ENCODE assay signal across 1 cellular context in the genomic region with DNA sequence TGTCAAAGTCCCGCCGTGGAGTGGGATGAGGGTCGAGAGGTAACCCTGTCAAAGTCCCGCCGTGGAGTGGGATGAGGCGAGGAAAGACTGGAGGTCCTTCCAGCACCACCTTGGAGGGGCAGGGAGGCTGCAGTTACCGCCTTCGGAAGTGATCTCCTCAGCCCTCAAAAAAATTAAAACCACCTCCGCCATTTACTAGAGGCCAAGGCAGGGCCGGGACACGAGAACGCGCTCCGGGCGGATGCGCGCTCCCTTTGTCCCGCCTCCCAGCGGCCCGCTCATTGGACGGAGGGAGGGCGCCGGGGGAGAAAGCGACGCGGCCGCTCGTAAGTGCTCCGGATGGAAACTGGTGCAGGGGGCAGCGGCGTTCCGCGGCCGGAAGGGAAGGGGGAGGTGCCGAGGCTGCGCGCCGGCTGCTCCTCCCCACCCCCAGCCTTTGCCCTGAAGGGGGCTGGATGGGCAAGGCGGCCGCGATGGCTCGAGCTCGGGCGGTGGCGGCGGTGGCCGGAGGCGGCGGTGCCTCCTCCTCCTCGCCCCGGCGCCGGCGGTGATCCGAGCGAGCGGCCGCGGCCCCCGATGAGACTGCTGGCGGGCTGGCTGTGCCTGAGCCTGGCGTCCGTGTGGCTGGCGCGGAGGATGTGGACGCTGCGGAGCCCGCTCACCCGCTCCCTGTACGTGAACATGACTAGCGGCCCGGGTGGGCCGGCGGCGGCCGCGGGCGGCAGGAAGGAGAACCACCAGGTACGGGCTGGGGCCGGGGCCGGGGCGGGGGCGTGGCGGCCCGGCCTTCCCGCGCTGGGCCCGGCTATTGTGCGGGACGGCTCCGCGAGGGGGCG.
A peak's percentile ranks its signal among the peaks of the same experiment; 100 is the strongest.
TF ChIP-seq lines count a peak whose summit lies in the region.

A gene (plus strand): TSS at position 420 of the 836 bp plus-strand sequence. CDS start 157 bp downstream, at position 577.

TF ChIP-seq in K562, 482 proteins besides CTCF, POLR2A, EP300 and RAD21 (continued from another document and continues in another):
- TF ChIP-seq, protein P1, sequence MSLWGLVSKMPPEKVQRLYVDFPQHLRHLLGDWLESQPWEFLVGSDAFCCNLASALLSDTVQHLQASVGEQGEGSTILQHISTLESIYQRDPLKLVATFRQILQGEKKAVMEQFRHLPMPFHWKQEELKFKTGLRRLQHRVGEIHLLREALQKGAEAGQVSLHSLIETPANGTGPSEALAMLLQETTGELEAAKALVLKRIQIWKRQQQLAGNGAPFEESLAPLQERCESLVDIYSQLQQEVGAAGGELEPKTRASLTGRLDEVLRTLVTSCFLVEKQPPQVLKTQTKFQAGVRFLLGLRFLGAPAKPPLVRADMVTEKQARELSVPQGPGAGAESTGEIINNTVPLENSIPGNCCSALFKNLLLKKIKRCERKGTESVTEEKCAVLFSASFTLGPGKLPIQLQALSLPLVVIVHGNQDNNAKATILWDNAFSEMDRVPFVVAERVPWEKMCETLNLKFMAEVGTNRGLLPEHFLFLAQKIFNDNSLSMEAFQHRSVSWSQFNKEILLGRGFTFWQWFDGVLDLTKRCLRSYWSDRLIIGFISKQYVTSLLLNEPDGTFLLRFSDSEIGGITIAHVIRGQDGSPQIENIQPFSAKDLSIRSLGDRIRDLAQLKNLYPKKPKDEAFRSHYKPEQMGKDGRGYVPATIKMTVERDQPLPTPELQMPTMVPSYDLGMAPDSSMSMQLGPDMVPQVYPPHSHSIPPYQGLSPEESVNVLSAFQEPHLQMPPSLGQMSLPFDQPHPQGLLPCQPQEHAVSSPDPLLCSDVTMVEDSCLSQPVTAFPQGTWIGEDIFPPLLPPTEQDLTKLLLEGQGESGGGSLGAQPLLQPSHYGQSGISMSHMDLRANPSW (CRISPR knock-in tag; IDR thresholded peaks at IDR 0.05) = no peak
- TF ChIP-seq, protein P2, sequence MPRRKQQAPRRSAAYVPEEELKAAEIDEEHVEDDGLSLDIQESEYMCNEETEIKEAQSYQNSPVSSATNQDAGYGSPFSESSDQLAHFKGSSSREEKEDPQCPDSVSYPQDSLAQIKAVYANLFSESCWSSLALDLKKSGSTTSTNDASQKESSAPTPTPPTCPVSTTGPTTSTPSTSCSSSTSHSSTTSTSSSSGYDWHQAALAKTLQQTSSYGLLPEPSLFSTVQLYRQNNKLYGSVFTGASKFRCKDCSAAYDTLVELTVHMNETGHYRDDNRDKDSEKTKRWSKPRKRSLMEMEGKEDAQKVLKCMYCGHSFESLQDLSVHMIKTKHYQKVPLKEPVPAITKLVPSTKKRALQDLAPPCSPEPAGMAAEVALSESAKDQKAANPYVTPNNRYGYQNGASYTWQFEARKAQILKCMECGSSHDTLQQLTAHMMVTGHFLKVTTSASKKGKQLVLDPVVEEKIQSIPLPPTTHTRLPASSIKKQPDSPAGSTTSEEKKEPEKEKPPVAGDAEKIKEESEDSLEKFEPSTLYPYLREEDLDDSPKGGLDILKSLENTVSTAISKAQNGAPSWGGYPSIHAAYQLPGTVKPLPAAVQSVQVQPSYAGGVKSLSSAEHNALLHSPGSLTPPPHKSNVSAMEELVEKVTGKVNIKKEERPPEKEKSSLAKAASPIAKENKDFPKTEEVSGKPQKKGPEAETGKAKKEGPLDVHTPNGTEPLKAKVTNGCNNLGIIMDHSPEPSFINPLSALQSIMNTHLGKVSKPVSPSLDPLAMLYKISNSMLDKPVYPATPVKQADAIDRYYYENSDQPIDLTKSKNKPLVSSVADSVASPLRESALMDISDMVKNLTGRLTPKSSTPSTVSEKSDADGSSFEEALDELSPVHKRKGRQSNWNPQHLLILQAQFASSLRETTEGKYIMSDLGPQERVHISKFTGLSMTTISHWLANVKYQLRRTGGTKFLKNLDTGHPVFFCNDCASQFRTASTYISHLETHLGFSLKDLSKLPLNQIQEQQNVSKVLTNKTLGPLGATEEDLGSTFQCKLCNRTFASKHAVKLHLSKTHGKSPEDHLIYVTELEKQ (CRISPR knock-in tag; IDR thresholded peaks at IDR 0.05) = no peak
- no peak for TF ChIP-seq ETS2 (tag; IDR thresholded peaks at IDR 0.05; ENCODE audit: borderline replicate concordance, poor library complexity, severe bottlenecking)
- TF ChIP-seq ZFP36 (IDR thresholded peaks at IDR 0.05; ENCODE audit: low read depth, low read length, partially characterized antibody) = no peak
- no peak for TF ChIP-seq ZKSCAN3 (CRISPR knock-in tag; IDR thresholded peaks at IDR 0.05)
- TF ChIP-seq HMG20A (CRISPR knock-in tag; conservative IDR thresholded peaks at IDR 0.05) = no peak
- TF ChIP-seq FOS (IDR thresholded peaks at IDR 0.05; ENCODE audit: extremely low read depth, insufficient read length) = no peak
- TF ChIP-seq CBX8 (IDR thresholded peaks at IDR 0.05; ENCODE audit: borderline replicate concordance, extremely low read depth, low read depth, low read length, poor library complexity, severe bottlenecking) = no peak
- no peak for TF ChIP-seq FOXJ3 (CRISPR knock-in tag; IDR thresholded peaks at IDR 0.05)
- no peak for TF ChIP-seq ERF (CRISPR knock-in tag; IDR thresholded peaks at IDR 0.05)
- TF ChIP-seq MTA3 (IDR thresholded peaks at IDR 0.05; ENCODE audit: borderline replicate concordance) = peak; percentile 88
- peak; percentile 95 for TF ChIP-seq TAF1 (IDR thresholded peaks at IDR 0.05; ENCODE audit: control insufficient read depth, extremely low read depth, insufficient read depth, low read length, severe bottlenecking)
- TF ChIP-seq CBFB (CRISPR knock-in tag; IDR thresholded peaks at IDR 0.05) = no peak
- TF ChIP-seq, protein P3, sequence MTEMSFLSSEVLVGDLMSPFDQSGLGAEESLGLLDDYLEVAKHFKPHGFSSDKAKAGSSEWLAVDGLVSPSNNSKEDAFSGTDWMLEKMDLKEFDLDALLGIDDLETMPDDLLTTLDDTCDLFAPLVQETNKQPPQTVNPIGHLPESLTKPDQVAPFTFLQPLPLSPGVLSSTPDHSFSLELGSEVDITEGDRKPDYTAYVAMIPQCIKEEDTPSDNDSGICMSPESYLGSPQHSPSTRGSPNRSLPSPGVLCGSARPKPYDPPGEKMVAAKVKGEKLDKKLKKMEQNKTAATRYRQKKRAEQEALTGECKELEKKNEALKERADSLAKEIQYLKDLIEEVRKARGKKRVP (CRISPR knock-in tag; IDR thresholded peaks at IDR 0.05) = no peak
- no peak for TF ChIP-seq SRSF3 (IDR thresholded peaks at IDR 0.05; ENCODE audit: insufficient read depth, low read length)
- no peak for TF ChIP-seq HMG20B (CRISPR knock-in tag; IDR thresholded peaks at IDR 0.05)
- TF ChIP-seq ZNF507 (tag; conservative IDR thresholded peaks at IDR 0.05) = no peak
- no peak for TF ChIP-seq FOXK1 (CRISPR knock-in tag; IDR thresholded peaks at IDR 0.05; ENCODE audit: borderline replicate concordance)
- TF ChIP-seq RHOXF2B (CRISPR knock-in tag; conservative IDR thresholded peaks at IDR 0.05) = 0 out of 2 replicates have a peak, but pooled peaks have one; percentile 44
- TF ChIP-seq, protein P4, sequence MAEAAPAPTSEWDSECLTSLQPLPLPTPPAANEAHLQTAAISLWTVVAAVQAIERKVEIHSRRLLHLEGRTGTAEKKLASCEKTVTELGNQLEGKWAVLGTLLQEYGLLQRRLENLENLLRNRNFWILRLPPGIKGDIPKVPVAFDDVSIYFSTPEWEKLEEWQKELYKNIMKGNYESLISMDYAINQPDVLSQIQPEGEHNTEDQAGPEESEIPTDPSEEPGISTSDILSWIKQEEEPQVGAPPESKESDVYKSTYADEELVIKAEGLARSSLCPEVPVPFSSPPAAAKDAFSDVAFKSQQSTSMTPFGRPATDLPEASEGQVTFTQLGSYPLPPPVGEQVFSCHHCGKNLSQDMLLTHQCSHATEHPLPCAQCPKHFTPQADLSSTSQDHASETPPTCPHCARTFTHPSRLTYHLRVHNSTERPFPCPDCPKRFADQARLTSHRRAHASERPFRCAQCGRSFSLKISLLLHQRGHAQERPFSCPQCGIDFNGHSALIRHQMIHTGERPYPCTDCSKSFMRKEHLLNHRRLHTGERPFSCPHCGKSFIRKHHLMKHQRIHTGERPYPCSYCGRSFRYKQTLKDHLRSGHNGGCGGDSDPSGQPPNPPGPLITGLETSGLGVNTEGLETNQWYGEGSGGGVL (CRISPR knock-in tag; IDR thresholded peaks at IDR 0.05) = no peak
- no peak for TF ChIP-seq SAFB2 (IDR thresholded peaks at IDR 0.05; ENCODE audit: borderline replicate concordance, low read depth, low read length, severe bottlenecking)
- no peak for TF ChIP-seq CBFA2T2 (conservative IDR thresholded peaks at IDR 0.05)
- no peak for TF ChIP-seq MEF2A (IDR thresholded peaks at IDR 0.05; ENCODE audit: control insufficient read depth, low read depth, low read length)
- TF ChIP-seq, protein P5, sequence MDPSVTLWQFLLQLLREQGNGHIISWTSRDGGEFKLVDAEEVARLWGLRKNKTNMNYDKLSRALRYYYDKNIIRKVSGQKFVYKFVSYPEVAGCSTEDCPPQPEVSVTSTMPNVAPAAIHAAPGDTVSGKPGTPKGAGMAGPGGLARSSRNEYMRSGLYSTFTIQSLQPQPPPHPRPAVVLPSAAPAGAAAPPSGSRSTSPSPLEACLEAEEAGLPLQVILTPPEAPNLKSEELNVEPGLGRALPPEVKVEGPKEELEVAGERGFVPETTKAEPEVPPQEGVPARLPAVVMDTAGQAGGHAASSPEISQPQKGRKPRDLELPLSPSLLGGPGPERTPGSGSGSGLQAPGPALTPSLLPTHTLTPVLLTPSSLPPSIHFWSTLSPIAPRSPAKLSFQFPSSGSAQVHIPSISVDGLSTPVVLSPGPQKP (CRISPR knock-in tag; IDR thresholded peaks at IDR 0.05) = no peak
- no peak for TF ChIP-seq ZNF57 (CRISPR knock-in tag; IDR thresholded peaks at IDR 0.05)
- TF ChIP-seq, protein P6, sequence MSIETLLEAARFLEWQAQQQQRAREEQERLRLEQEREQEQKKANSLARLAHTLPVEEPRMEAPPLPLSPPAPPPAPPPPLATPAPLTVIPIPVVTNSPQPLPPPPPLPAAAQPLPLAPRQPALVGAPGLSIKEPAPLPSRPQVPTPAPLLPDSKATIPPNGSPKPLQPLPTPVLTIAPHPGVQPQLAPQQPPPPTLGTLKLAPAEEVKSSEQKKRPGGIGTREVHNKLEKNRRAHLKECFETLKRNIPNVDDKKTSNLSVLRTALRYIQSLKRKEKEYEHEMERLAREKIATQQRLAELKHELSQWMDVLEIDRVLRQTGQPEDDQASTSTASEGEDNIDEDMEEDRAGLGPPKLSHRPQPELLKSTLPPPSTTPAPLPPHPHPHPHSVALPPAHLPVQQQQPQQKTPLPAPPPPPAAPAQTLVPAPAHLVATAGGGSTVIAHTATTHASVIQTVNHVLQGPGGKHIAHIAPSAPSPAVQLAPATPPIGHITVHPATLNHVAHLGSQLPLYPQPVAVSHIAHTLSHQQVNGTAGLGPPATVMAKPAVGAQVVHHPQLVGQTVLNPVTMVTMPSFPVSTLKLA (conservative IDR thresholded peaks at IDR 0.05) = peak; percentile 62 to 74
- peak; percentile 73 for TF ChIP-seq ATF1 (CRISPR knock-in tag; IDR thresholded peaks at IDR 0.05)
- TF ChIP-seq ATF1 (tag; IDR thresholded peaks at IDR 0.05) = peak; percentile 90
- peak; percentile 92 for TF ChIP-seq ETV5 (CRISPR knock-in tag; IDR thresholded peaks at IDR 0.05; ENCODE audit: low read depth)
- peak; percentile 30 for TF ChIP-seq NFYB (IDR thresholded peaks at IDR 0.05; ENCODE audit: extremely low read depth, insufficient read length)
- TF ChIP-seq GTF2F1 (IDR thresholded peaks at IDR 0.05; ENCODE audit: low read depth, low read length) = peak; percentile 49; the same call in 1 of the 2 replicates
- TF ChIP-seq, protein P7, sequence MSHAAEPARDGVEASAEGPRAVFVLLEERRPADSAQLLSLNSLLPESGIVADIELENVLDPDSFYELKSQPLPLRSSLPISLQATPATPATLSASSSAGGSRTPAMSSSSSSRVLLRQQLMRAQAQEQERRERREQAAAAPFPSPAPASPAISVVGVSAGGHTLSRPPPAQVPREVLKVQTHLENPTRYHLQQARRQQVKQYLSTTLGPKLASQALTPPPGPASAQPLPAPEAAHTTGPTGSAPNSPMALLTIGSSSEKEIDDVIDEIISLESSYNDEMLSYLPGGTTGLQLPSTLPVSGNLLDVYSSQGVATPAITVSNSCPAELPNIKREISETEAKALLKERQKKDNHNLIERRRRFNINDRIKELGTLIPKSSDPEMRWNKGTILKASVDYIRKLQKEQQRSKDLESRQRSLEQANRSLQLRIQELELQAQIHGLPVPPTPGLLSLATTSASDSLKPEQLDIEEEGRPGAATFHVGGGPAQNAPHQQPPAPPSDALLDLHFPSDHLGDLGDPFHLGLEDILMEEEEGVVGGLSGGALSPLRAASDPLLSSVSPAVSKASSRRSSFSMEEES (CRISPR knock-in tag; IDR thresholded peaks at IDR 0.05) = no peak
- TF ChIP-seq, protein P8, sequence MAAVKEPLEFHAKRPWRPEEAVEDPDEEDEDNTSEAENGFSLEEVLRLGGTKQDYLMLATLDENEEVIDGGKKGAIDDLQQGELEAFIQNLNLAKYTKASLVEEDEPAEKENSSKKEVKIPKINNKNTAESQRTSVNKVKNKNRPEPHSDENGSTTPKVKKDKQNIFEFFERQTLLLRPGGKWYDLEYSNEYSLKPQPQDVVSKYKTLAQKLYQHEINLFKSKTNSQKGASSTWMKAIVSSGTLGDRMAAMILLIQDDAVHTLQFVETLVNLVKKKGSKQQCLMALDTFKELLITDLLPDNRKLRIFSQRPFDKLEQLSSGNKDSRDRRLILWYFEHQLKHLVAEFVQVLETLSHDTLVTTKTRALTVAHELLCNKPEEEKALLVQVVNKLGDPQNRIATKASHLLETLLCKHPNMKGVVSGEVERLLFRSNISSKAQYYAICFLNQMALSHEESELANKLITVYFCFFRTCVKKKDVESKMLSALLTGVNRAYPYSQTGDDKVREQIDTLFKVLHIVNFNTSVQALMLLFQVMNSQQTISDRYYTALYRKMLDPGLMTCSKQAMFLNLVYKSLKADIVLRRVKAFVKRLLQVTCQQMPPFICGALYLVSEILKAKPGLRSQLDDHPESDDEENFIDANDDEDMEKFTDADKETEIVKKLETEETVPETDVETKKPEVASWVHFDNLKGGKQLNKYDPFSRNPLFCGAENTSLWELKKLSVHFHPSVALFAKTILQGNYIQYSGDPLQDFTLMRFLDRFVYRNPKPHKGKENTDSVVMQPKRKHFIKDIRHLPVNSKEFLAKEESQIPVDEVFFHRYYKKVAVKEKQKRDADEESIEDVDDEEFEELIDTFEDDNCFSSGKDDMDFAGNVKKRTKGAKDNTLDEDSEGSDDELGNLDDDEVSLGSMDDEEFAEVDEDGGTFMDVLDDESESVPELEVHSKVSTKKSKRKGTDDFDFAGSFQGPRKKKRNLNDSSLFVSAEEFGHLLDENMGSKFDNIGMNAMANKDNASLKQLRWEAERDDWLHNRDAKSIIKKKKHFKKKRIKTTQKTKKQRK (IDR thresholded peaks at IDR 0.05; ENCODE audit: borderline replicate concordance, low read depth, low read length) = no peak
- no peak for TF ChIP-seq SRSF7 (optimal IDR thresholded peaks at IDR 0.05; ENCODE audit: low read depth, low read length)
- TF ChIP-seq BCOR (IDR thresholded peaks at IDR 0.05) = no peak
- peak; percentile 61; the same call in 1 of the 2 replicates for TF ChIP-seq ELF1 (tag; IDR thresholded peaks at IDR 0.05)
- peak; percentile 98 for TF ChIP-seq NCOA1 (IDR thresholded peaks at IDR 0.05; ENCODE audit: low read depth)
- no peak for TF ChIP-seq MAFG (tag; conservative IDR thresholded peaks at IDR 0.05)
- TF ChIP-seq TAF15 (IDR thresholded peaks at IDR 0.05; ENCODE audit: low read depth, low read length) = no peak
- TF ChIP-seq JUN (IDR thresholded peaks at IDR 0.05; ENCODE audit: borderline replicate concordance, low read depth, low read length) = no peak
- no peak for TF ChIP-seq JUN (CRISPR knock-in tag; IDR thresholded peaks at IDR 0.05; ENCODE audit: borderline replicate concordance)
